In genomic region chr14:94489336-94489735, GRCh38 we compare ENCODE assay signal across 33 cellular contexts. TPM values are rescaled to one million over a fixed set of nuclear protein-coding genes. Genes with fewer than 3 reads are reported as not detected.
"Had no signal": no experiment of that assay in that cellular context is flagged by ENCODE, and none has a peak within 500 bp of the region (broad histone marks: within the 10 kb centered on the region; RNA-seq: fewer than 3 reads in every experiment).

No MANE protein-coding gene starts in this region.

- H3K27me3 ChIP-seq: pancreas, testis, thyroid gland, vagina had no signal

- H3K4me2 ChIP-seq: smooth muscle cell had no signal

- H3K4me3 Mint-ChIP-seq: naive thymus-derived CD8-positive, alpha-beta T cell; nephron; neural crest cell; stimulated activated naive B cell treated with anti-CD40 and anti-IgM and Interleukin-4, amounts not matched to agents 10 μg/mL and 1 μg/mL and 100 μg/mL, for 72 hours had no signal

- H3K27ac ChIP-seq: lower lobe of right lung, pancreas, prostate gland, sigmoid colon, stomach, testis, thyroid gland, transverse colon, upper lobe of left lung, vagina had no signal

- FAIRE-seq: keratinocyte, pancreas had no signal

- DNase-seq: kidney glomerular epithelial cell; left cardiac atrium; lower lobe of right lung; mammary epithelial cell; mesenchymal stem cell; naive thymus-derived CD8-positive, alpha-beta T cell; nucleus accumbens; pancreas; posterior cingulate gyrus; retina; right cardiac atrium; sigmoid colon; stimulated activated CD4-positive, alpha-beta T cell treated with anti-CD3 and anti-CD28 coated beads, Interleukin-1b, Interleukin-23, amount 100 ng/mL, for 48 hours; stimulated activated CD4-positive, alpha-beta T cell treated with anti-CD3 and anti-CD28 coated beads, Interleukin-4, amount 100 ng/mL, for 1 hour; stimulated activated naive B cell treated with anti-CD40 and anti-IgM and Interleukin-4, amounts not matched to agents 10 μg/mL and 1 μg/mL and 100 μg/mL, for 72 hours; stimulated activated naive CD8-positive, alpha-beta T cell treated with anti-CD3 and anti-CD28 coated beads, Interleukin-15, Interleukin-2, amounts not matched to agents 100 U/mL and 50 U/mL, for 24 hours; stomach; testis; thyroid gland; transverse colon had no signal

- H3K9me3 ChIP-seq: lower lobe of right lung, pancreas, prostate gland, sigmoid colon, stomach, testis, thyroid gland, transverse colon, upper lobe of left lung, vagina had no signal

- H3K4me1 ChIP-seq: prostate gland had no signal

- ATAC-seq: left cardiac atrium; left lobe of liver; lower lobe of right lung; naive thymus-derived CD8-positive, alpha-beta T cell; pancreas; right cardiac atrium; stimulated activated naive B cell treated with anti-CD40 and anti-IgM and Interleukin-4, amounts not matched to agents 10 μg/mL and 1 μg/mL and 100 μg/mL, for 72 hours; stimulated activated naive CD8-positive, alpha-beta T cell treated with anti-CD3 and anti-CD28 coated beads, Interleukin-15, Interleukin-2, amounts not matched to agents 100 U/mL and 50 U/mL, for 24 hours had no signal

- H3K27ac Mint-ChIP-seq: nephron; stimulated activated naive B cell treated with anti-CD40 and anti-IgM and Interleukin-4, amounts not matched to agents 10 μg/mL and 1 μg/mL and 100 μg/mL, for 72 hours had no signal

- H3K9me3 Mint-ChIP-seq: naive thymus-derived CD8-positive, alpha-beta T cell; nephron; neural crest cell; stimulated activated naive B cell treated with anti-CD40 and anti-IgM and Interleukin-4, amounts not matched to agents 10 μg/mL and 1 μg/mL and 100 μg/mL, for 72 hours had no signal

- H3K4me3 ChIP-seq: lower lobe of right lung, pancreas, prostate gland, sigmoid colon, smooth muscle cell, stomach, testis, thyroid gland, transverse colon, upper lobe of left lung, vagina had no signal

- H3K36me3 ChIP-seq: lower lobe of right lung, pancreas, prostate gland, sigmoid colon, stomach, thyroid gland, transverse colon, upper lobe of left lung, vagina had no signal

- H3K36me3 Mint-ChIP-seq: naive thymus-derived CD8-positive, alpha-beta T cell; stimulated activated naive B cell treated with anti-CD40 and anti-IgM and Interleukin-4, amounts not matched to agents 10 μg/mL and 1 μg/mL and 100 μg/mL, for 72 hours had no signal

RNA-seq across cellular contexts. Expression of gene SERPINA9, which starts 13.3 kb away (rescaled TPM):
- total RNA-seq: left cardiac atrium; left lobe of liver; liver; lower lobe of right lung; mucosa of gallbladder; naive thymus-derived CD8-positive, alpha-beta T cell; neural crest cell; pancreas; prostate gland; right cardiac atrium; sigmoid colon; skeletal muscle tissue; smooth muscle cell; stomach; testis; thyroid gland; transverse colon; urinary bladder had no signal
- polyA plus RNA-seq: liver; naive thymus-derived CD8-positive, alpha-beta T cell; pancreas; right cardiac atrium; smooth muscle cell; urinary bladder had no signal

RNA-seq across cellular contexts. Expression of gene SERPINA12, which starts 19.9 kb away (rescaled TPM):
- total RNA-seq: left cardiac atrium; liver; lower lobe of right lung; mammary epithelial cell; mucosa of gallbladder; naive thymus-derived CD8-positive, alpha-beta T cell; neural crest cell; osteoblast; pancreas; right cardiac atrium; sigmoid colon; skeletal muscle tissue; smooth muscle cell; stomach; thyroid gland; transverse colon; upper lobe of left lung; urinary bladder had no signal
- polyA plus RNA-seq: mammary epithelial cell; naive thymus-derived CD8-positive, alpha-beta T cell; pancreas; right cardiac atrium; sigmoid colon; smooth muscle cell; urinary bladder had no signal

RNA-seq across cellular contexts. Expression of gene SERPINA11, which starts 36.7 kb away (rescaled TPM):
- total RNA-seq: left cardiac atrium; lower lobe of right lung; naive thymus-derived CD8-positive, alpha-beta T cell; neural crest cell; osteoblast; pancreas; prostate gland; right cardiac atrium; sigmoid colon; skeletal muscle tissue; smooth muscle cell; stomach; testis; thyroid gland; upper lobe of left lung; urinary bladder; vagina had no signal
- polyA plus RNA-seq: keratinocyte; naive thymus-derived CD8-positive, alpha-beta T cell; pancreas; right cardiac atrium; smooth muscle cell had no signal
